12 cellular contexts compared by ENCODE assay signal in genomic region chr2:207491086-207491485, GRCh38.
"Had no signal": no experiment of that assay in that cellular context is flagged by ENCODE, and none has a peak within 500 bp of the region (broad histone marks: within the 10 kb centered on the region; RNA-seq: fewer than 3 reads in every experiment).

No MANE protein-coding gene starts in this region.

- H3K4me3 Mint-ChIP-seq: activated naive CD8-positive, alpha-beta T cell treated with anti-CD3 and anti-CD28 coated beads, Interleukin-2, amount 10 ng/mL, durations not matched to agents 7 days and 5 days; natural killer cell treated with Interleukin-12 subunit alpha and Interleukin-12 subunit beta and Interleukin-15 and Interleukin-18, amount 100 ng/mL, for 72 hours had no signal

- H3K27ac Mint-ChIP-seq: activated naive CD8-positive, alpha-beta T cell treated with anti-CD3 and anti-CD28 coated beads, Interleukin-2, amount 10 ng/mL, durations not matched to agents 7 days and 5 days; natural killer cell treated with Interleukin-12 subunit alpha and Interleukin-12 subunit beta and Interleukin-15 and Interleukin-18, amount 100 ng/mL, for 72 hours had no signal

- DNase-seq: activated CD4-positive, alpha-beta T cell treated with anti-CD3 and anti-CD28 coated beads, Interleukin-2, amount 50 U/mL, for 4 hours; activated naive CD4-positive, alpha-beta T cell; activated naive CD8-positive, alpha-beta T cell treated with anti-CD3 and anti-CD28 coated beads, Interleukin-2, amount 10 ng/mL, durations not matched to agents 7 days and 5 days; activated T-cell treated with anti-CD3 and anti-CD28 coated beads for 4 hours; brain microvascular endothelial cell; cerebellar nuclear complex; effector CD8-positive, alpha-beta T cell; mesenchymal stem cell; spleen had no signal

- H3K36me3 Mint-ChIP-seq: activated naive CD8-positive, alpha-beta T cell treated with anti-CD3 and anti-CD28 coated beads, Interleukin-2, amount 10 ng/mL, durations not matched to agents 7 days and 5 days; natural killer cell treated with Interleukin-12 subunit alpha and Interleukin-12 subunit beta and Interleukin-15 and Interleukin-18, amount 100 ng/mL, for 72 hours had no signal

- H3K27me3 ChIP-seq: brain microvascular endothelial cell, spleen had no signal

- H3K4me1 ChIP-seq: spleen had no signal

- H3K27ac ChIP-seq: brain microvascular endothelial cell, spleen, thoracic aorta had no signal

- ATAC-seq: activated CD4-positive, CD25-positive, alpha-beta regulatory T cell treated with anti-CD3 and anti-CD28 coated beads, Interleukin-2, amount 50 U/mL, for 24 hours; natural killer cell treated with Interleukin-12 subunit alpha and Interleukin-12 subunit beta and Interleukin-15 and Interleukin-18, amount 100 ng/mL, for 72 hours had no signal

- H3K9me3 Mint-ChIP-seq: activated naive CD8-positive, alpha-beta T cell treated with anti-CD3 and anti-CD28 coated beads, Interleukin-2, amount 10 ng/mL, durations not matched to agents 7 days and 5 days; natural killer cell treated with Interleukin-12 subunit alpha and Interleukin-12 subunit beta and Interleukin-15 and Interleukin-18, amount 100 ng/mL, for 72 hours had no signal

- H3K9me3 ChIP-seq: spleen, thoracic aorta had no signal

- H3K36me3 ChIP-seq: brain microvascular endothelial cell, spleen, thoracic aorta had no signal

- H3K4me3 ChIP-seq: spleen, thoracic aorta had no signal
